ENCODE assay signal across 1 cellular context in genomic region chr10:126927799-126928198, GRCh38.
TF ChIP-seq lines count a peak whose summit lies in the region.

No MANE protein-coding gene starts in this region.

TF ChIP-seq in GM23338, 12 proteins besides CTCF, POLR2A, EP300 and RAD21 (continued from another document):
- no peak for TF ChIP-seq POLR2AphosphoS5 (IDR thresholded peaks at IDR 0.05; ENCODE audit: low read depth)
- no peak for TF ChIP-seq EZH2 (IDR thresholded peaks at IDR 0.05; ENCODE audit: low read depth, unreplicated experiment)
